In genomic region chr7:114086906-114087651, GRCh38 we compare ENCODE assay signal across 8 cellular contexts.
A peak's percentile ranks its signal among the peaks of the same experiment; 100 is the strongest.
DNase-seq lines count a peak whose midpoint lies in the region; ATAC-seq and TF ChIP-seq lines count a peak whose summit lies in the region.

No MANE protein-coding gene starts in this region.

- H3K4me3 Mint-ChIP-seq in activated naive CD4-positive, alpha-beta T cell treated with anti-CD3 and anti-CD28 coated beads, Interleukin-2, amount 50 U/mL, for 24 hours = peak overlapping the region; percentile 73

- no peak overlapping the region for H3K27ac ChIP-seq in OCI-LY3 (ENCODE audit: low read length)
- H3K27ac ChIP-seq in neural cell (ENCODE audit: low read length) = peak overlapping the region; percentile 25

- H3K9ac ChIP-seq in OCI-LY3 (ENCODE audit: low read length) (peak overlapping the region; percentile 90), neural cell (ENCODE audit: low read length) (peak overlapping the region; percentile 69)

- peak; percentile 7 for TF ChIP-seq RAD21 in neural cell (conservative IDR thresholded peaks at IDR 0.05)

- no peak for TF ChIP-seq CTCF in OCI-LY3 (IDR thresholded peaks at IDR 0.05; ENCODE audit: low read depth, low read length)
- TF ChIP-seq CTCF in epithelial cell of proximal tubule (conservative IDR thresholded peaks at IDR 0.05; ENCODE audit: low read depth, low read length) = no peak
- no peak for TF ChIP-seq CTCF in neural cell (IDR thresholded peaks at IDR 0.05; ENCODE audit: poor library complexity, severe bottlenecking)

- H3F3A ChIP-seq in neural cell (ENCODE audit: insufficient read depth, low read length, poor library complexity, severe bottlenecking) = peaks cover 6% of the 10 kb centered on the region

- no peak for DNase-seq in activated naive CD4-positive, alpha-beta T cell (lab: John Stamatoyannopoulos, UW)
- DNase-seq in epithelial cell of proximal tubule (ENCODE audit: low read depth) (peak; percentile 26), middle frontal gyrus (ENCODE audit: extremely low spot score, low spot score) (no peak), sciatic nerve (ENCODE audit: low spot score) (no peak)

- H2AFZ ChIP-seq in OCI-LY3 (ENCODE audit: low read depth, low read length) = peak overlapping the region; percentile 94
- H2AFZ ChIP-seq in neural cell (ENCODE audit: low read depth, low read length) = no peak overlapping the region

- H3K27me3 ChIP-seq in OCI-LY3 (ENCODE audit: low read depth, low read length) (no peaks in the 10 kb centered on the region), neural cell (ENCODE audit: insufficient read depth, low read depth, low read length) (peaks cover 77% of the 10 kb centered on the region)

- H4K20me1 ChIP-seq in OCI-LY3 (ENCODE audit: insufficient read depth, low read length) = no peaks in the 10 kb centered on the region
- H4K20me1 ChIP-seq in neural cell (ENCODE audit: insufficient read depth) = no peaks in the 10 kb centered on the region

- H3K27me3 Mint-ChIP-seq in activated naive CD4-positive, alpha-beta T cell treated with anti-CD3 and anti-CD28 coated beads, Interleukin-2, amount 50 U/mL, for 24 hours = peaks cover 44% of the 10 kb centered on the region

- no peaks in the 10 kb centered on the region for H3K9me2 ChIP-seq in neural cell (ENCODE audit: insufficient read depth, low read length)

- intact Hi-C loops in sciatic nerve (cut with DNase I) = no loop called here

- H3K9me3 Mint-ChIP-seq in activated naive CD4-positive, alpha-beta T cell treated with anti-CD3 and anti-CD28 coated beads, Interleukin-2, amount 50 U/mL, for 24 hours = no peaks in the 10 kb centered on the region

- TF ChIP-seq EP300 in neural cell (conservative IDR thresholded peaks at IDR 0.05; ENCODE audit: poor library complexity, severe bottlenecking) = no peak

- no peaks in the 10 kb centered on the region for H3K9me3 ChIP-seq in OCI-LY3 (ENCODE audit: insufficient read depth, low read length)
- H3K9me3 ChIP-seq in neural cell (ENCODE audit: low read length) = no peaks in the 10 kb centered on the region

- H3K4me2 ChIP-seq in OCI-LY3 (ENCODE audit: low read length) = peak overlapping the region; percentile 98
- peak overlapping the region; percentile 71 for H3K4me2 ChIP-seq in neural cell (ENCODE audit: low read length)

- H3K4me3 ChIP-seq in OCI-LY3 (ENCODE audit: low read length) = peak overlapping the region; percentile 94
- H3K4me3 ChIP-seq in epithelial cell of proximal tubule (ENCODE audit: low read depth, low read length) = peak overlapping the region; percentile 76
- H3K4me3 ChIP-seq in neural cell (ENCODE audit: low read length) = peak overlapping the region; percentile 80

- ATAC-seq in GM21786 (IDR thresholded peaks at IDR 0.05; ENCODE audit: unreplicated experiment) (no peak), sciatic nerve (no peak)

- peaks cover 3% of the 10 kb centered on the region; the same call in 1 of the 2 replicates for H3K79me2 ChIP-seq in OCI-LY3 (ENCODE audit: low read length)
- no peaks in the 10 kb centered on the region for H3K79me2 ChIP-seq in neural cell (replicated peaks; ENCODE audit: insufficient read depth, low read length)

- peaks cover 20% of the 10 kb centered on the region for H3K4me1 ChIP-seq in OCI-LY3 (ENCODE audit: low read length)

- H3K36me3 Mint-ChIP-seq in activated naive CD4-positive, alpha-beta T cell treated with anti-CD3 and anti-CD28 coated beads, Interleukin-2, amount 50 U/mL, for 24 hours = no peaks in the 10 kb centered on the region

- H3K27ac Mint-ChIP-seq in activated naive CD4-positive, alpha-beta T cell treated with anti-CD3 and anti-CD28 coated beads, Interleukin-2, amount 50 U/mL, for 24 hours = no peak overlapping the region

- peaks cover 36% of the 10 kb centered on the region for H3K4me1 Mint-ChIP-seq in activated naive CD4-positive, alpha-beta T cell treated with anti-CD3 and anti-CD28 coated beads, Interleukin-2, amount 50 U/mL, for 24 hours

- H3K36me3 ChIP-seq in OCI-LY3 (replicated peaks; ENCODE audit: low read depth, low read length) (no peaks in the 10 kb centered on the region), neural cell (ENCODE audit: insufficient read depth, low read length) (no peaks in the 10 kb centered on the region)

TF ChIP-seq in neural cell, 6 proteins besides CTCF, POLR2A, EP300 and RAD21:
- TF ChIP-seq REST (IDR thresholded peaks at IDR 0.05; ENCODE audit: borderline replicate concordance) (no peak), SMC3 (conservative IDR thresholded peaks at IDR 0.05; ENCODE audit: poor library complexity) (no peak), MXI1 (conservative IDR thresholded peaks at IDR 0.05; ENCODE audit: poor library complexity, severe bottlenecking) (no peak), POLR2AphosphoS5 (IDR thresholded peaks at IDR 0.05) (no peak), TAF1 (IDR thresholded peaks at IDR 0.05; ENCODE audit: low read depth) (peak; percentile 20), EZH2 (IDR thresholded peaks at IDR 0.05; ENCODE audit: borderline replicate concordance, insufficient read depth, low read length, poor library complexity, severe bottlenecking) (no peak)
